8 cellular contexts compared by ENCODE assay signal in the genomic region with DNA sequence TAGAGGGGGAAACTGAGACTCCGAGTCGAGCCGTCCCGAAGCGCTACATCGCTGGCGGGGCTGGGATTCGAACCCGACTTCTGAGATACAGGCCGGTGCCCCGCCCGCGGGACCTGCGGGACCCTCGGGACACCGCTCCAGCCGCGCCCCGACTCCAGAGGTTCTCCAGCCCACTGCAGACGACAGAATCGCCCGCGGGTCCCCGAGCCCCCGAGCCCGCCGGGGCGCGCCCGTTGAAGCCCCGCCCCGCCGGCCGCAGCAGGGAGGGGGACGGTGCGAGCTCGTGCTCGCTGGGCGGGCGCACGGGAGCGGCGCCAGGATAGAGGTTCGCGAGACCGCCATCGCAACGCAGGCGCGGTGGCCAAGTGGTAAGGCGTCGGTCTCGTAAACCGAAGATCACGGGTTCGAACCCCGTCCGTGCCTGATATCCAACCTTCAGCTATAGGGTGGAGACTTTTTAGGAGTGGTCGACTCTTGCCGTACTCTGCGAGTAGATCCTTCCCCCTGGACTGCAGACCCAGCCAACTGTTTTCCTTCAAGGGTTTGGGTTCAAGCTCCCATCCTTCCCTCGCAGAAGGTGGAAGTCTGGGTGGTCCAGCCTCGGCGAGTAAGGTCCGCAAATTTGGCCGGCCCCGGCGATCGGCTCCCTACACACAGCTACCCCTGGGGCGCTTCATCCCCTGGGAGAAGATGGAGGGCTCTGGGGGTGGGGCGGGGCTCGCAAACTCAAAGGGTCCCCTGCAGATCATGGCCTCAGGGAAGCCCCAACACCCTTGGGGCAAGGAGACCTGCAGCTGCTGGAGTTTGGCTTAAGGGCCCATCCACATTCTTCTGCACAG.
DNase-seq lines count a peak whose midpoint lies in the region; ATAC-seq and TF ChIP-seq lines count a peak whose summit lies in the region.

No MANE protein-coding gene starts in this region.

- peak overlapping the region; percentile 61 for H3K27ac ChIP-seq in HUES48 (ENCODE audit: low read depth, low read length)

- H3K4me1 ChIP-seq in Caco-2 (peaks cover 7% of the 10 kb centered on the region), HUES48 (ENCODE audit: control insufficient read depth, insufficient read depth, low read length) (peaks cover 36% of the 10 kb centered on the region), NT2/D1 (ENCODE audit: insufficient read depth, insufficient read length) (no peaks in the 10 kb centered on the region)

- H3K4me3 Mint-ChIP-seq in Caco-2 (ENCODE audit: unreplicated experiment) (peak overlapping the region; percentile 81), endothelial cell (ENCODE audit: unreplicated experiment) (peak overlapping the region; percentile 92), mesothelial cell of epicardium (peak overlapping the region; percentile 92)

- POLR2A ChIA-PET in Caco-2 (lab: Charles Lee) = no interaction called here

- intact Hi-C loops in Caco-2 (cut with micrococcal nuclease; ENCODE audit: unreplicated experiment) = loop anchor here (1.0 kb wide), 1 partner anchor 36 kb away; no protein-coding TSS in a partner anchor

- peak overlapping the region; percentile 69 for H3K27ac Mint-ChIP-seq in Caco-2 (ENCODE audit: unreplicated experiment)
- no peak overlapping the region for H3K27ac Mint-ChIP-seq in endothelial cell (ENCODE audit: unreplicated experiment)
- peak overlapping the region; percentile 95 for H3K27ac Mint-ChIP-seq in mesothelial cell of epicardium

- peak overlapping the region; percentile 88 for H3K4me3 ChIP-seq in Caco-2 (ENCODE audit: low read depth, low read length)
- peak overlapping the region; percentile 89 for H3K4me3 ChIP-seq in HUES48 (ENCODE audit: low read depth, low read length)
- H3K4me3 ChIP-seq in NT2/D1 (ENCODE audit: insufficient read length, low read depth) = peak overlapping the region; percentile 65

- H3K9ac ChIP-seq in HUES48 (ENCODE audit: low read depth, low read length) = peak overlapping the region; percentile 67
- peak overlapping the region; percentile 78 for H3K9ac ChIP-seq in NT2/D1 (ENCODE audit: insufficient read length, low read depth)

- H3K27me3 ChIP-seq in Caco-2 (replicated peaks; ENCODE audit: control insufficient read depth, insufficient read depth, low read length) (no peaks in the 10 kb centered on the region), HUES48 (ENCODE audit: control insufficient read depth, insufficient read depth, low read length) (no peaks in the 10 kb centered on the region), NT2/D1 (ENCODE audit: insufficient read depth, insufficient read length) (no peaks in the 10 kb centered on the region)

- H3K36me3 ChIP-seq in Caco-2 (ENCODE audit: control insufficient read depth, insufficient read depth, low read length) (no peaks in the 10 kb centered on the region), HUES48 (ENCODE audit: control insufficient read depth, insufficient read depth, low read length) (no peaks in the 10 kb centered on the region), NT2/D1 (ENCODE audit: insufficient read depth, insufficient read length, low read length) (no peaks in the 10 kb centered on the region)

- H3K9me3 ChIP-seq in Caco-2 = peaks cover 8% of the 10 kb centered on the region; the same call in 1 of the 2 replicates
- H3K9me3 ChIP-seq in HUES48 (ENCODE audit: control insufficient read depth, insufficient read depth, low read length) = no peaks in the 10 kb centered on the region
- H3K9me3 ChIP-seq in NT2/D1 (ENCODE audit: insufficient read depth, low read length) = peaks cover 11% of the 10 kb centered on the region; the same call in 1 of the 2 replicates

- peaks cover 11% of the 10 kb centered on the region for H3K9me3 Mint-ChIP-seq in Caco-2 (ENCODE audit: unreplicated experiment)
- H3K9me3 Mint-ChIP-seq in endothelial cell (ENCODE audit: unreplicated experiment) = peaks cover 3% of the 10 kb centered on the region
- peaks cover 7% of the 10 kb centered on the region for H3K9me3 Mint-ChIP-seq in mesothelial cell of epicardium

- H3K4me1 Mint-ChIP-seq in Caco-2 (ENCODE audit: low read depth, unreplicated experiment) (peaks cover 7% of the 10 kb centered on the region), endothelial cell (ENCODE audit: unreplicated experiment) (peaks cover 3% of the 10 kb centered on the region), mesothelial cell of epicardium (peaks cover 3% of the 10 kb centered on the region)

- no peaks in the 10 kb centered on the region for H3K27me3 Mint-ChIP-seq in Caco-2 (ENCODE audit: insufficient read depth, unreplicated experiment)
- H3K27me3 Mint-ChIP-seq in endothelial cell (ENCODE audit: unreplicated experiment) = peaks cover 14% of the 10 kb centered on the region
- H3K27me3 Mint-ChIP-seq in mesothelial cell of epicardium (ENCODE audit: low read depth) = peaks cover 7% of the 10 kb centered on the region

- ATAC-seq in GM21390 (IDR thresholded peaks at IDR 0.05; ENCODE audit: unreplicated experiment) = peak; percentile 70

- BruUV-seq in Caco-2 (replicated peaks; lab: Mats Ljungman, UMichigan) = TSS peak; percentile 100

- H3K36me3 Mint-ChIP-seq in Caco-2 (ENCODE audit: insufficient read depth, unreplicated experiment) (peaks cover 15% of the 10 kb centered on the region), endothelial cell (ENCODE audit: low read depth, unreplicated experiment) (peaks cover 7% of the 10 kb centered on the region), mesothelial cell of epicardium (peaks cover 2% of the 10 kb centered on the region)

- CTCF ChIA-PET in Caco-2 (lab: Charles Lee) = interaction anchor here (0.9 to 2.4 kb wide), 6 partner anchors 9 to 366 kb away, joined by 3 to 17 read pairs (median 3); partner anchors contain the start of gene ERCC4

- DNase-seq in Caco-2 (peak; percentile 91 to 94), NT2/D1 (ENCODE audit: low read depth, low spot score) (peak; percentile 96), endothelial cell (ENCODE audit: low spot score) (peak; percentile 97), mesothelial cell of epicardium (ENCODE audit: low spot score in 2 of 2, unreplicated experiment in 2 of 2) (peak; percentile 96 to 100)
- peak; percentile 84 for DNase-seq in activated CD8-positive, alpha-beta memory T cell treated with anti-CD3 and anti-CD28 coated beads, Interleukin-2, amount 50 U/mL, for 24 hours (ENCODE audit: extremely low read depth)
- peak; percentile 99 for DNase-seq in stimulated activated CD8-positive, alpha-beta memory T cell treated with anti-CD3 and anti-CD28 coated beads, Interleukin-15, amount 100 ng/mL, for 24 hours (ENCODE audit: low read depth)

- TF ChIP-seq CTCF in Caco-2 (IDR thresholded peaks at IDR 0.05; ENCODE audit: insufficient read depth in 1 of 2, low read depth in 1 of 2, low read length in 1 of 2, severe bottlenecking in 1 of 2, unreplicated experiment in 1 of 2) = no peak
- TF ChIP-seq CTCF in endothelial cell (IDR thresholded peaks at IDR 0.05; ENCODE audit: unreplicated experiment) = no peak
- TF ChIP-seq CTCF in mesothelial cell of epicardium (IDR thresholded peaks at IDR 0.05; ENCODE audit: unreplicated experiment) = no peak

Comparison
In these comparisons a context has a peak if more than half of its experiments do, and no peak if none do; other contexts are left out.
1. Peak in every context shown above with its lines: DNase-seq, ATAC-seq, H3K4me3 ChIP-seq and H3K27ac ChIP-seq.